Comparison of ENCODE assay signal across 8 cellular contexts in the genomic region with DNA sequence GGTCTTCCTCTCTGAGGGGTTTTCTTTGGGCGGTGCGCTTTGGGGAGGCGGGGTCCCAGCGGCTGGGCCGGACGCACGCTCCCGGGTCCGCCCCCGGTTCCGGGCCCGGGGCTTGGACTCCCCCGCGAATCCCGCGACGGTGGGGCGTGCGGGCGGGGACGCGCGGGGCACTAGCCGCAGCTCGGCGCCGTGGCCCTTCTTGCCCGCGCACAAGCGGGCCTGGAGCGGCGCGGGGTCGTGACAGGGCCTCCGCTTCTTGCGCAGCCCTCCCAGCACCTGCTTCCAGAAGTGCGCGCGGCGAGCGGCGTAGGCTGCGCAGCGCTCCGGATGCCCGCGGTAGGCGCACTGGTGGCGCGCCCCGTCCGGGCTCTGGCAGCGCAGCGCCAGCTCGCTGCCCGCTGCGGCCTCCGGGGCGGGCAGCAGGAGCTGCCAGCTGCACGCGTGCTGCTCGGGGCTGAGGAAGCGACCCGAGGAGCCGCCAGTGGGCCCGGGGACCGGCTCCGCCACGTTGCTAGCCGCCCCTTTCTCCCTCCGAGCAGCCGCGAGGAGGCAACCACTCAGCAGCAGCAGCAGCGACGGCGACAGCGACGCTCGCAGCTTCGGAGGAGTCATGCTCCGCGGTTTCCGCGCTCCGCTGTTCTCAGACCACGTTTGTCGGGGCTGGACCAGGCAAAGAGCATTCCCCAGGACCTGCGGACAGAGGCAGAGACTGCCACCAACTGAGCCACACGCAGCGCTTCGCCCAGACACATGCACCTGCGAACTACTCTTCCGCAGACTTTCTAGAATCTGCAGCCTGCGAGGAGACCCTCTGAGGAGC. TPM values are rescaled to one million over a fixed set of nuclear protein-coding genes. Genes with fewer than 3 reads are reported as not detected.
A peak's percentile ranks its signal among the peaks of the same experiment; 100 is the strongest.
DNase-seq lines count a peak whose midpoint lies in the region; ATAC-seq and TF ChIP-seq lines count a peak whose summit lies in the region.

No MANE protein-coding gene starts in this region.

- H3K79me2 ChIP-seq in GM23248 (ENCODE audit: insufficient read depth) (no peaks in the 10 kb centered on the region), Karpas-422 (ENCODE audit: low read length) (no peaks in the 10 kb centered on the region)

- H3K9me2 ChIP-seq in GM23248 (ENCODE audit: insufficient read depth) (no peaks in the 10 kb centered on the region), Karpas-422 (replicated peaks; ENCODE audit: insufficient read depth, low read length) (no peaks in the 10 kb centered on the region)

- H3K27ac ChIP-seq in GM23248 (no peak overlapping the region), Karpas-422 (ENCODE audit: low read length) (no peak overlapping the region), RWPE2 (ENCODE audit: poor library complexity, severe bottlenecking) (peak overlapping the region; percentile 10), thymus (ENCODE audit: low read depth) (peak overlapping the region; percentile 88)

- H3K4me1 ChIP-seq in GM23248 (ENCODE audit: insufficient read depth) (peaks cover 5% of the 10 kb centered on the region; the same call in 1 of the 2 replicates), Karpas-422 (ENCODE audit: low read length) (peaks cover 14% of the 10 kb centered on the region), RWPE2 (ENCODE audit: insufficient read depth, poor library complexity, severe bottlenecking) (peaks cover 4% of the 10 kb centered on the region), thymus (ENCODE audit: control insufficient read depth, insufficient read depth, low read length) (no peaks in the 10 kb centered on the region)

- WGBS in GM23248 (ENCODE audit: low coverage in 1 of 2, low lambda C conversion rate in 2 of 2, missing lambda C conversion rate in 2 of 2), 2 experiments: 0 to 2% methylated on average over 53 to 60 of the region's 94 CpGs
- under 1% methylated on average over 94 of the region's 94 CpGs for WGBS in thymus

- H3K9ac ChIP-seq in GM23248 (peak overlapping the region; percentile 50), Karpas-422 (ENCODE audit: low read length) (peak overlapping the region; percentile 73)

- in situ Hi-C loops in GM23248 (cut with MboI): loop anchor here (25.0 kb wide), 1 partner anchor 1021 kb away; no protein-coding TSS in a partner anchor

- peak; percentile 83 for ATAC-seq in RWPE2 (ENCODE audit: low read depth)

- H2AFZ ChIP-seq in GM23248 (peak overlapping the region; percentile 87), Karpas-422 (ENCODE audit: low read length) (peak overlapping the region; percentile 91)

- TF ChIP-seq CTCF in RWPE2 (IDR thresholded peaks at IDR 0.05; ENCODE audit: poor library complexity, severe bottlenecking): peak; percentile 88

- H3K27me3 ChIP-seq in GM23248 (replicated peaks; ENCODE audit: insufficient read depth): no peaks in the 10 kb centered on the region
- no peaks in the 10 kb centered on the region for H3K27me3 ChIP-seq in Karpas-422 (ENCODE audit: low read length)
- peaks cover 4% of the 10 kb centered on the region for H3K27me3 ChIP-seq in RWPE2 (ENCODE audit: insufficient read depth, poor library complexity, severe bottlenecking)
- H3K27me3 ChIP-seq in thymus (ENCODE audit: control insufficient read depth, insufficient read depth): peaks cover under 1% of the 10 kb centered on the region

- DNase-seq in GDM1 (lab: John Stamatoyannopoulos, UW) (peak; percentile 80), GM23248 (peak; percentile 79), Karpas-422 (peak; percentile 86), RWPE2 (ENCODE audit: low spot score) (peak; percentile 69), globus pallidus (ENCODE audit: low spot score) (peak; percentile 72), occipital lobe (lab: John Stamatoyannopoulos, UW) (peak; percentile 67)
- DNase-seq in activated gamma-delta T cell treated with anti-CD3 and anti-CD28 coated beads, Interleukin-2, amount 50 U/mL, for 16 hours (ENCODE audit: low read depth): peak; percentile 53

- H3F3A ChIP-seq in GM23248 (ENCODE audit: insufficient read depth): peaks cover 3% of the 10 kb centered on the region; the same call in 1 of the 2 replicates

- H3K9me3 ChIP-seq in GM23248 (ENCODE audit: low read depth): no peaks in the 10 kb centered on the region
- no peaks in the 10 kb centered on the region for H3K9me3 ChIP-seq in Karpas-422 (ENCODE audit: low read length)
- H3K9me3 ChIP-seq in RWPE2 (ENCODE audit: severe bottlenecking): no peaks in the 10 kb centered on the region
- H3K9me3 ChIP-seq in thymus (ENCODE audit: control insufficient read depth): no peaks in the 10 kb centered on the region

- H3K36me3 ChIP-seq in GM23248 (ENCODE audit: low read depth): no peaks in the 10 kb centered on the region
- no peaks in the 10 kb centered on the region for H3K36me3 ChIP-seq in Karpas-422 (ENCODE audit: insufficient read depth, low read length)
- no peaks in the 10 kb centered on the region for H3K36me3 ChIP-seq in RWPE2 (ENCODE audit: low read depth)
- no peaks in the 10 kb centered on the region for H3K36me3 ChIP-seq in thymus (ENCODE audit: control insufficient read depth, insufficient read depth)

- H3K4me2 ChIP-seq in GM23248 (ENCODE audit: unreplicated experiment): peak overlapping the region; percentile 95
- H3K4me2 ChIP-seq in Karpas-422 (ENCODE audit: low read depth, low read length, poor library complexity, severe bottlenecking): peak overlapping the region; percentile 79

- H3K4me3 ChIP-seq in GM23248 (peak overlapping the region; percentile 75), Karpas-422 (ENCODE audit: low read length) (peak overlapping the region; percentile 75), RWPE2 (ENCODE audit: severe bottlenecking) (peak overlapping the region; percentile 91), thymus (ENCODE audit: low read length) (peak overlapping the region; percentile 73)

- H4K20me1 ChIP-seq in GM23248 (ENCODE audit: insufficient read depth) (no peaks in the 10 kb centered on the region), Karpas-422 (ENCODE audit: insufficient read depth, low read depth, low read length) (no peaks in the 10 kb centered on the region)

RNA-seq across cellular contexts. Expression of a gene that starts 0.7 kb away (rescaled TPM):
- 0.13 and 0.32 TPM in 2 replicates for total RNA-seq in GM23248 (2014; rRNA removed; shearing (Covaris generic))
- polyA plus RNA-seq in GM23248 (2016; fragmentation: Nextera tagmentation; extraction: Ambion mirVana) (0.61 and 0.72 TPM in 2 replicates), thymus (1.9 TPM)
- 0.22 and 0.71 TPM in 2 replicates for total RNA-seq in Karpas-422 (2014; rRNA removed; shearing (Covaris generic); ENCODE audit: low replicate concordance)
- total RNA-seq in occipital lobe: 29.8 TPM

RNA-seq across cellular contexts. Expression of a gene that starts 15.0 kb away (rescaled TPM):
- 29.2 and 38.4 TPM in 2 replicates for total RNA-seq in GM23248 (2014; rRNA removed; shearing (Covaris generic))
- polyA plus RNA-seq in GM23248 (2016; fragmentation: Nextera tagmentation; extraction: Ambion mirVana) (14.6 and 17.0 TPM in 2 replicates), thymus (15.0 TPM)
- 46.4 and 65.7 TPM in 2 replicates for total RNA-seq in Karpas-422 (2014; rRNA removed; shearing (Covaris generic); ENCODE audit: low replicate concordance)
- 90.6 TPM for total RNA-seq in occipital lobe

Comparison
In these comparisons a context has a peak if more than half of its experiments do, and no peak if none do; other contexts are left out.
1. H3K27ac ChIP-seq: peak in RWPE2 (single experiment) and thymus (single experiment); none in GM23248 (single experiment) and Karpas-422 (single experiment).
2. RNA of a gene that starts 0.7 kb away (total RNA-seq): 29.8 TPM in occipital lobe (single experiment); 0.22 to 0.71 TPM in Karpas-422 and 0.13 to 0.32 TPM in GM23248; every median in the first group is over 10 times any median in the second.
3. Peak in every context shown above with its lines, with median percentiles within 50 percentile points of each other: DNase-seq and H3K4me3 ChIP-seq.